Comparison of ENCODE assay signal across 8 cellular contexts in genomic region chr16:22375117-22375962, GRCh38. TPM values are rescaled to one million over a fixed set of nuclear protein-coding genes. Genes with fewer than 3 reads are reported as not detected.
DNase-seq lines count a peak whose midpoint lies in the region; ATAC-seq and TF ChIP-seq lines count a peak whose summit lies in the region.

No MANE protein-coding gene starts in this region.

- peaks cover 37% of the 10 kb centered on the region for H3K4me1 ChIP-seq in muscle layer of colon (ENCODE audit: insufficient read depth, low read length)

- H3K4me1 Mint-ChIP-seq in Calu3 (ENCODE audit: low read depth, unreplicated experiment): peaks cover 23% of the 10 kb centered on the region

- TSS peak; percentile 85 for BruUV-seq in Calu3 (replicated peaks; lab: Mats Ljungman, UMichigan)

- intact Hi-C loops in Calu3 (cut with micrococcal nuclease; ENCODE audit: unreplicated experiment): no loop called here

- H3K9me3 Mint-ChIP-seq in Calu3 (ENCODE audit: low read depth, unreplicated experiment): no peaks in the 10 kb centered on the region

- H3K4me3 Mint-ChIP-seq in Calu3 (ENCODE audit: low read depth, unreplicated experiment): peak overlapping the region; percentile 93

- H3K36me3 Mint-ChIP-seq in Calu3 (ENCODE audit: insufficient read depth, unreplicated experiment): peaks cover 49% of the 10 kb centered on the region

- peak overlapping the region; percentile 95 for H3K27ac Mint-ChIP-seq in Calu3 (ENCODE audit: unreplicated experiment)

- TF ChIP-seq CTCF in Calu3 (IDR thresholded peaks at IDR 0.05; ENCODE audit: unreplicated experiment): no peak
- TF ChIP-seq CTCF in choroid plexus epithelial cell (conservative IDR thresholded peaks at IDR 0.05; ENCODE audit: low read depth, low read length): no peak
- TF ChIP-seq CTCF in omental fat pad (IDR thresholded peaks at IDR 0.05): no peak

- no peaks in the 10 kb centered on the region for H3K36me3 ChIP-seq in muscle layer of colon (ENCODE audit: insufficient read depth, low read length)

- H3K9me3 ChIP-seq in muscle layer of colon (ENCODE audit: low read length): no peaks in the 10 kb centered on the region

- H3K27ac ChIP-seq in muscle layer of colon (ENCODE audit: low read depth, low read length): peak overlapping the region; percentile 70

- H3K9ac ChIP-seq in muscle layer of colon (ENCODE audit: low read length): peak overlapping the region; percentile 54

- CTCF ChIA-PET in Calu3 (lab: Charles Lee): interaction anchor here (0.7 to 1.0 kb wide), 3 partner anchors 22 to 28 kb away, joined by 3 to 4 read pairs (median 3); no protein-coding TSS in a partner anchor

- H3K4me3 ChIP-seq in choroid plexus epithelial cell (ENCODE audit: low read depth, low read length) (peak overlapping the region; percentile 82), muscle layer of colon (ENCODE audit: low read depth in 1 of 2, low read length in 2 of 2) (peak overlapping the region; percentile 64 to 80)

- no peaks in the 10 kb centered on the region for H3K27me3 ChIP-seq in muscle layer of colon (ENCODE audit: control insufficient read depth in 1 of 2, insufficient read depth in 2 of 2, low read length in 2 of 2)

- in situ Hi-C loops in KBM-7 (cut with MboI; ENCODE audit: low pct_unique_long_range_greater_than_20kb, low sequenced_read_pairs): no loop called here

- no peak for ATAC-seq in omental fat pad (ENCODE audit: low FRiP score)
- ATAC-seq in HG02798 (IDR thresholded peaks at IDR 0.05; ENCODE audit: poor library complexity, unreplicated experiment): no peak

- DNase-seq in Calu3: no peak
- DNase-seq in NCI-H146 treated with DMSO at 0.1 percent for 48 hours (lab: John Stamatoyannopoulos, UW; ENCODE audit: unreplicated experiment): peak; percentile 37
- DNase-seq in choroid plexus epithelial cell (ENCODE audit: low read depth): no peak
- no peak for DNase-seq in omental fat pad (ENCODE audit: low spot score)
- DNase-seq in KBM-7: no peak
- no peak for DNase-seq in activated effector memory CD4-positive, alpha-beta T cell treated with Interleukin-2 at 50 U/mL for 16 hours

- H3K27me3 Mint-ChIP-seq in Calu3 (ENCODE audit: unreplicated experiment): no peaks in the 10 kb centered on the region

RNA-seq across cellular contexts. Expression of gene CDR2, which starts 0.9 kb away (rescaled TPM):
- 76.2 and 78.9 TPM in 2 replicates for total RNA-seq in Calu3 (2022)
- 10 to 100 TPM; 20.1 to 26.8 (median 25.3) TPM for total RNA-seq in omental fat pad
